8 cellular contexts compared by ENCODE assay signal in genomic region chr9:96484521-96484931, GRCh38. TPM values are rescaled to one million over a fixed set of nuclear protein-coding genes. Genes with fewer than 3 reads are reported as not detected.
DNase-seq lines count a peak whose midpoint lies in the region; ATAC-seq, FAIRE-seq and TF ChIP-seq lines count a peak whose summit lies in the region.

No MANE protein-coding gene starts in this region.

- no peak overlapping the region for H3K4me3 Mint-ChIP-seq in astrocyte (ENCODE audit: unreplicated experiment)

- H3K27ac ChIP-seq in astrocyte (ENCODE audit: low read depth, low read length) = no peak overlapping the region

- no peak for FAIRE-seq in astrocyte (lab: Jason Lieb, UNC)
- no peak for FAIRE-seq in HTR-8/SVneo (lab: Jason Lieb, UNC)

- no peaks in the 10 kb centered on the region for H3K27me3 ChIP-seq in astrocyte (ENCODE audit: insufficient read depth, low read length)

- no peak overlapping the region for H3K4me2 ChIP-seq in astrocyte (ENCODE audit: low read length)

- DNase-seq in astrocyte (ENCODE audit: low read depth) = no peak
- no peak for DNase-seq in nucleus accumbens (lab: John Stamatoyannopoulos, UW)
- DNase-seq in HTR-8/SVneo (ENCODE audit: insufficient read length, low spot score) = no peak
- DNase-seq in sciatic nerve (ENCODE audit: low spot score) = no peak
- no peak for DNase-seq in NCI-H146 treated with DMSO at 0.1 percent for 48 hours (lab: John Stamatoyannopoulos, UW; ENCODE audit: unreplicated experiment)

- H3K79me2 ChIP-seq in astrocyte (ENCODE audit: insufficient read depth, low read length) = no peaks in the 10 kb centered on the region

- no peaks in the 10 kb centered on the region for H3K27me3 Mint-ChIP-seq in astrocyte (ENCODE audit: low read depth, unreplicated experiment)

- H3K9me3 ChIP-seq in astrocyte (ENCODE audit: insufficient read depth, low read depth, low read length) = no peaks in the 10 kb centered on the region

- peak overlapping the region; percentile 19 for H3K27ac Mint-ChIP-seq in astrocyte (ENCODE audit: unreplicated experiment)

- H3K36me3 ChIP-seq in astrocyte (ENCODE audit: insufficient read depth, low read length) = no peaks in the 10 kb centered on the region

- peaks cover 6% of the 10 kb centered on the region for H3K4me1 ChIP-seq in astrocyte (ENCODE audit: insufficient read depth, low read length)

- no peak for TF ChIP-seq CTCF in astrocyte (IDR thresholded peaks at IDR 0.05; ENCODE audit: insufficient read depth, low read depth, low read length)

- peaks cover 13% of the 10 kb centered on the region for H3K36me3 Mint-ChIP-seq in astrocyte (ENCODE audit: low read depth, unreplicated experiment)

- no peaks in the 10 kb centered on the region for H3K9me3 Mint-ChIP-seq in astrocyte (ENCODE audit: unreplicated experiment)

- H4K20me1 ChIP-seq in astrocyte (ENCODE audit: insufficient read depth, low read length) = no peaks in the 10 kb centered on the region

- no peak overlapping the region for H3K4me3 ChIP-seq in astrocyte (ENCODE audit: insufficient read depth, low read depth, low read length)

- no peak overlapping the region for H2AFZ ChIP-seq in astrocyte (ENCODE audit: low read depth, low read length)

- peaks cover 28% of the 10 kb centered on the region for H3K4me1 Mint-ChIP-seq in astrocyte (ENCODE audit: low read depth, unreplicated experiment)

- intact Hi-C loops in sciatic nerve (cut with DNase I) = no loop called here

- H3K9ac ChIP-seq in astrocyte (ENCODE audit: low read length) = no peak overlapping the region

- ATAC-seq in GM18511 (IDR thresholded peaks at IDR 0.05; ENCODE audit: unreplicated experiment) = peak; percentile 97
- peak; percentile 86 for ATAC-seq in GM21381 (IDR thresholded peaks at IDR 0.05; ENCODE audit: unreplicated experiment)
- ATAC-seq in HG03108 (IDR thresholded peaks at IDR 0.05; ENCODE audit: unreplicated experiment) = peak; percentile 85
- ATAC-seq in sciatic nerve = no peak

RNA-seq across cellular contexts. Expression of gene HABP4, which starts 34.6 kb away (rescaled TPM):
- 18.1 and 20.1 TPM in 2 replicates for total RNA-seq in astrocyte
- 32.0 TPM for total RNA-seq in sciatic nerve
